8 cellular contexts compared by ENCODE assay signal in the genomic region with DNA sequence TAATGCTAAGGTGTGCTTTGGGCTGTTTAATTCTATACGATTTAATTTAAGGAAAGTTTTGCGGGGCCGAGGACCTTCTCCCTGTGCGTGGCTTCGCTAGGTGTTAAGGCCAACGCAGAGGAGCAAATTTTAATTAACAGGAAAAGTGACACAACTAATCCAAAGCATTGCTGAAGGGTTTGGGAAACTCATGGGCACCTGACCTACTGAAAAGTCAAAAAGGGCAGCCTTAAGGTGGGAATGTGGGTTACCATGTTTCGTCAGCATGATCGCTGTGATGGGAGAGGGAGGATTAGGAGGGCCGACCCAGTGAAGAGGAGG. TPM values are rescaled to one million over a fixed set of nuclear protein-coding genes. Genes with fewer than 3 reads are reported as not detected.
DNase-seq lines count a peak whose midpoint lies in the region; ATAC-seq lines count a peak whose summit lies in the region.

No MANE protein-coding gene starts in this region.

- H3K27me3 Mint-ChIP-seq in activated CD8-positive, alpha-beta T cell treated with anti-CD3 and anti-CD28 coated beads, Interleukin-2, amount 10 ng/mL, durations not matched to agents 7 days and 5 days (ENCODE audit: low read depth), result no peaks in the 10 kb centered on the region
- no peaks in the 10 kb centered on the region for H3K27me3 Mint-ChIP-seq in stimulated activated naive B cell treated with anti-CD40 and anti-IgM and Interleukin-4, amounts not matched to agents 10 μg/mL and 1 μg/mL and 100 μg/mL, for 72 hours

- CTCF ChIA-PET in activated CD8-positive, alpha-beta T cell treated with anti-CD3 and anti-CD28 coated beads, Interleukin-2, amount 10 ng/mL, durations not matched to agents 7 days and 5 days (lab: Charles Lee), result interaction anchor here (1.2 to 2.2 kb wide), 5 partner anchors 10 to 127 kb away, joined by 3 to 8 read pairs (median 4); a partner anchor contains a TSS

- H3K27ac Mint-ChIP-seq in activated CD8-positive, alpha-beta T cell treated with anti-CD3 and anti-CD28 coated beads, Interleukin-2, amount 10 ng/mL, durations not matched to agents 7 days and 5 days, result peak overlapping the region; percentile 90
- H3K27ac Mint-ChIP-seq in stimulated activated naive B cell treated with anti-CD40 and anti-IgM and Interleukin-4, amounts not matched to agents 10 μg/mL and 1 μg/mL and 100 μg/mL, for 72 hours, result peak overlapping the region; percentile 84

- H3K27me3 ChIP-seq in iPS-18a (ENCODE audit: control insufficient read depth, insufficient read depth, low read length), result no peaks in the 10 kb centered on the region

- H3K27ac ChIP-seq in iPS-18a (ENCODE audit: low read length), result no peak overlapping the region

- POLR2A ChIA-PET in activated CD8-positive, alpha-beta T cell treated with anti-CD3 and anti-CD28 coated beads, Interleukin-2, amount 10 ng/mL, durations not matched to agents 7 days and 5 days (lab: Charles Lee), result interaction anchor here (1.0 to 1.9 kb wide), 4 partner anchors 8 to 252 kb away, joined by 3 to 7 read pairs (median 4); a partner anchor contains a TSS

- H3K36me3 Mint-ChIP-seq in activated CD8-positive, alpha-beta T cell treated with anti-CD3 and anti-CD28 coated beads, Interleukin-2, amount 10 ng/mL, durations not matched to agents 7 days and 5 days (ENCODE audit: low read depth), result peaks cover 46% of the 10 kb centered on the region
- peaks cover 28 to 60% of the 10 kb centered on the region in 2 donors for H3K36me3 Mint-ChIP-seq in stimulated activated naive B cell treated with anti-CD40 and anti-IgM and Interleukin-4, amounts not matched to agents 10 μg/mL and 1 μg/mL and 100 μg/mL, for 72 hours

- peaks cover 51% of the 10 kb centered on the region for H3K4me1 Mint-ChIP-seq in activated CD8-positive, alpha-beta T cell treated with anti-CD3 and anti-CD28 coated beads, Interleukin-2, amount 10 ng/mL, durations not matched to agents 7 days and 5 days (ENCODE audit: low read depth)
- peaks cover 38 to 59% of the 10 kb centered on the region in 2 donors for H3K4me1 Mint-ChIP-seq in stimulated activated naive B cell treated with anti-CD40 and anti-IgM and Interleukin-4, amounts not matched to agents 10 μg/mL and 1 μg/mL and 100 μg/mL, for 72 hours

- DNase-seq in activated CD8-positive, alpha-beta T cell treated with anti-CD3 and anti-CD28 coated beads, Interleukin-2, amount 10 ng/mL, durations not matched to agents 7 days and 5 days, result no peak
- DNase-seq in stimulated activated naive B cell treated with anti-CD40 and anti-IgM and Interleukin-4, amounts not matched to agents 10 μg/mL and 1 μg/mL and 100 μg/mL, for 72 hours, result no peak
- no peak for DNase-seq in D341Med (ENCODE audit: low spot score)
- DNase-seq in medulla oblongata (ENCODE audit: extremely low spot score), result no peak

- peaks cover 17% of the 10 kb centered on the region for H3K36me3 ChIP-seq in iPS-18a (ENCODE audit: control insufficient read depth, low read depth, low read length)

- no peaks in the 10 kb centered on the region for H3K9me3 ChIP-seq in iPS-18a (ENCODE audit: control insufficient read depth, low read depth, low read length)

- peak overlapping the region; percentile 56 for H3K9ac ChIP-seq in iPS-18a (ENCODE audit: low read length)

- H3K4me3 Mint-ChIP-seq in activated CD8-positive, alpha-beta T cell treated with anti-CD3 and anti-CD28 coated beads, Interleukin-2, amount 10 ng/mL, durations not matched to agents 7 days and 5 days, result peak overlapping the region; percentile 94
- peak overlapping the region; percentile 92 to 95 for H3K4me3 Mint-ChIP-seq in stimulated activated naive B cell treated with anti-CD40 and anti-IgM and Interleukin-4, amounts not matched to agents 10 μg/mL and 1 μg/mL and 100 μg/mL, for 72 hours

- H3K4me1 ChIP-seq in iPS-18a (ENCODE audit: control insufficient read depth, low read depth, low read length), result peaks cover 6% of the 10 kb centered on the region

- no peaks in the 10 kb centered on the region for H3K9me3 Mint-ChIP-seq in activated CD8-positive, alpha-beta T cell treated with anti-CD3 and anti-CD28 coated beads, Interleukin-2, amount 10 ng/mL, durations not matched to agents 7 days and 5 days (ENCODE audit: insufficient read depth)
- H3K9me3 Mint-ChIP-seq in stimulated activated naive B cell treated with anti-CD40 and anti-IgM and Interleukin-4, amounts not matched to agents 10 μg/mL and 1 μg/mL and 100 μg/mL, for 72 hours, result no peaks in the 10 kb centered on the region

- H3K4me3 ChIP-seq in iPS-18a (ENCODE audit: low read length), result peak overlapping the region; percentile 77

- ATAC-seq in HG03064 (IDR thresholded peaks at IDR 0.05; ENCODE audit: low read depth, unreplicated experiment) (peak; percentile 4), HG03565 (IDR thresholded peaks at IDR 0.05; ENCODE audit: unreplicated experiment) (no peak), HG02884 (IDR thresholded peaks at IDR 0.05; ENCODE audit: unreplicated experiment) (no peak)
- no peak for ATAC-seq in activated CD8-positive, alpha-beta T cell treated with anti-CD3 and anti-CD28 coated beads, Interleukin-2, amount 10 ng/mL, durations not matched to agents 7 days and 5 days
- no peak for ATAC-seq in stimulated activated naive B cell treated with anti-CD40 and anti-IgM and Interleukin-4, amounts not matched to agents 10 μg/mL and 1 μg/mL and 100 μg/mL, for 72 hours (replicated peaks)

RNA-seq across cellular contexts. Expression of a gene that starts 0.4 kb away (rescaled TPM):
- 10 to 100 TPM; 50.0 to 51.2 TPM for total RNA-seq in activated CD8-positive, alpha-beta T cell treated with anti-CD3 and anti-CD28 coated beads, Interleukin-2, amount 10 ng/mL, durations not matched to agents 7 days and 5 days

RNA-seq across cellular contexts. Expression of a gene that starts 10.5 kb away (rescaled TPM):
- 10 to 100 TPM; 41.4 to 43.8 TPM for total RNA-seq in activated CD8-positive, alpha-beta T cell treated with anti-CD3 and anti-CD28 coated beads, Interleukin-2, amount 10 ng/mL, durations not matched to agents 7 days and 5 days

RNA-seq across cellular contexts. Expression of a gene that starts 47.7 kb away (rescaled TPM):
- total RNA-seq in activated CD8-positive, alpha-beta T cell treated with anti-CD3 and anti-CD28 coated beads, Interleukin-2, amount 10 ng/mL, durations not matched to agents 7 days and 5 days, result 10 to 100 TPM; 42.5 to 47.2 TPM
